ENCODE assay signal across 24 cellular contexts in genomic region chr1:205962821-205963221, GRCh38. TPM values are rescaled to one million over a fixed set of nuclear protein-coding genes. Genes with fewer than 3 reads are reported as not detected.
DNase-seq lines count a peak whose midpoint lies in the region; ATAC-seq, FAIRE-seq and TF ChIP-seq lines count a peak whose summit lies in the region.
"Had no signal": no experiment of that assay in that cellular context is flagged by ENCODE, and none has a peak within 500 bp of the region (broad histone marks: within the 10 kb centered on the region; RNA-seq: fewer than 3 reads in every experiment).

No MANE protein-coding gene starts in this region.

- no peak for FAIRE-seq in kidney (lab: Jason Lieb, UNC)
- FAIRE-seq: GM12892 had no signal

- H3K36me3 ChIP-seq in right atrium auricular region (no peaks in the 10 kb centered on the region), kidney (ENCODE audit: control insufficient read depth in 1 of 2, insufficient read depth in 2 of 2, low read length in 2 of 2) (no peaks in the 10 kb centered on the region)
- H3K36me3 ChIP-seq: esophagus squamous epithelium, neutrophil, thoracic aorta had no signal

- H3K27ac ChIP-seq in right atrium auricular region (no peak overlapping the region), kidney (ENCODE audit: low read depth in 2 of 2, low read length in 2 of 2) (no peak overlapping the region)
- H3K27ac ChIP-seq: esophagus squamous epithelium, neutrophil, thoracic aorta had no signal

- ATAC-seq in left ventricle myocardium superior, result peak; percentile 10

- peaks cover 0 to 22% of the 10 kb centered on the region in 2 donors for H3K4me1 ChIP-seq in right atrium auricular region
- peaks cover 6% of the 10 kb centered on the region in 2 donors for H3K4me1 ChIP-seq in kidney (ENCODE audit: control insufficient read depth in 1 of 2, insufficient read depth in 1 of 2, low read depth in 1 of 2, low read length in 2 of 2)

- intact Hi-C loops in left ventricle myocardium superior (cut with micrococcal nuclease) (no loop called here), kidney (cut with DNase I) (no loop called here)

- no peak overlapping the region for H3K9ac ChIP-seq in kidney (ENCODE audit: low read length in 2 of 2)

- TF ChIP-seq CTCF in right atrium auricular region (IDR thresholded peaks at IDR 0.05) (no peak), kidney (IDR thresholded peaks at IDR 0.05; ENCODE audit: borderline replicate concordance, extremely low read depth, insufficient read depth) (no peak)

- no peaks in the 10 kb centered on the region for H3K9me3 ChIP-seq in right atrium auricular region
- H3K9me3 ChIP-seq in kidney (ENCODE audit: control insufficient read depth in 1 of 2, low read length in 2 of 2), result no peaks in the 10 kb centered on the region
- H3K9me3 ChIP-seq: esophagus squamous epithelium, neutrophil, thoracic aorta had no signal

- no peaks in the 10 kb centered on the region for H3K27me3 ChIP-seq in right atrium auricular region

- DNase-seq in left ventricle myocardium superior (no peak), right atrium auricular region (ENCODE audit: low spot score) (no peak), NCI-H2107 treated with DMSO at 0.1 percent for 48 hours (lab: John Stamatoyannopoulos, UW; ENCODE audit: unreplicated experiment) (peak; percentile 26), kidney (peak; percentile 53), NAMALWA (ENCODE audit: low spot score) (no peak), T-helper 9 cell (no peak), NCI-H345 (lab: John Stamatoyannopoulos, UW) (no peak), NCI-H2196 treated with DMSO at 0.1 percent for 48 hours (lab: John Stamatoyannopoulos, UW; ENCODE audit: unreplicated experiment) (no peak)
- DNase-seq: activated CD4-positive, alpha-beta T cell treated with anti-CD3 and anti-CD28 coated beads, Interleukin-2, amount 10 ng/mL, durations not matched to agents 7 days and 5 days; activated CD8-positive, alpha-beta memory T cell treated with anti-CD3 and anti-CD28 coated beads, Interleukin-2, amount 50 U/mL, for 48 hours; activated naive CD4-positive, alpha-beta T cell; COR-L47; effector CD4-positive, alpha-beta T cell; esophagus squamous epithelium; Kasumi-1; NCI-H1417 treated with DMSO at 0.1 percent for 48 hours; NCI-H446; NK-92 treated with Interleukin-12 subunit alpha and Interleukin-12 subunit beta, amount 100 ng/mL, for 24 hours; RPMI8226 had no signal

- H3K4me3 ChIP-seq in right atrium auricular region, result no peak overlapping the region
- no peak overlapping the region for H3K4me3 ChIP-seq in kidney (ENCODE audit: low read length in 2 of 2)
- H3K4me3 ChIP-seq: esophagus squamous epithelium had no signal

RNA-seq across cellular contexts. Expression of gene SLC26A9, which starts 19.6 kb away (rescaled TPM):
- total RNA-seq in left ventricle myocardium superior, result 34.0 TPM
- 10 to 100 TPM; 24.4 to 35.4 TPM for total RNA-seq in right atrium auricular region
- total RNA-seq in kidney, result 0.69 TPM
- 5.9 TPM for polyA plus RNA-seq in kidney (ENCODE audit: insufficient read depth, low read depth, low replicate concordance)
- total RNA-seq: activated CD4-positive, alpha-beta T cell treated with anti-CD3 and anti-CD28 coated beads, Interleukin-2, amount 10 ng/mL, durations not matched to agents 7 days and 5 days; H4 had no signal

RNA-seq across cellular contexts. Expression of gene RAB7B, which starts 40.4 kb away (rescaled TPM):
- total RNA-seq in left ventricle myocardium superior (1.6 TPM), right atrium auricular region (1 to 10 TPM; 4.8 to 5.1 TPM), kidney (2.0 TPM)
- polyA plus RNA-seq in kidney (ENCODE audit: insufficient read depth, low read depth, low replicate concordance), result 0.73 TPM
- total RNA-seq: activated CD4-positive, alpha-beta T cell treated with anti-CD3 and anti-CD28 coated beads, Interleukin-2, amount 10 ng/mL, durations not matched to agents 7 days and 5 days; glomerular endothelial cell had no signal

Comparison
In these comparisons a context has a peak if more than half of its experiments do, and no peak if none do; other contexts are left out.
1. DNase-seq: peak in NCI-H2107 treated with DMSO at 0.1 percent for 48 hours (single experiment) and kidney (single experiment); none in left ventricle myocardium superior (single experiment), right atrium auricular region (single experiment), NAMALWA (single experiment), T-helper 9 cell (single experiment), NCI-H345 (single experiment) and NCI-H2196 treated with DMSO at 0.1 percent for 48 hours (single experiment).
2. RNA of gene SLC26A9, which starts 19.6 kb away (total RNA-seq): 24.4 to 35.4 TPM in right atrium auricular region and 34.0 TPM in left ventricle myocardium superior (single experiment); 0.69 TPM in kidney (single experiment); every median in the first group is over 10 times any median in the second.